In the genomic region with DNA sequence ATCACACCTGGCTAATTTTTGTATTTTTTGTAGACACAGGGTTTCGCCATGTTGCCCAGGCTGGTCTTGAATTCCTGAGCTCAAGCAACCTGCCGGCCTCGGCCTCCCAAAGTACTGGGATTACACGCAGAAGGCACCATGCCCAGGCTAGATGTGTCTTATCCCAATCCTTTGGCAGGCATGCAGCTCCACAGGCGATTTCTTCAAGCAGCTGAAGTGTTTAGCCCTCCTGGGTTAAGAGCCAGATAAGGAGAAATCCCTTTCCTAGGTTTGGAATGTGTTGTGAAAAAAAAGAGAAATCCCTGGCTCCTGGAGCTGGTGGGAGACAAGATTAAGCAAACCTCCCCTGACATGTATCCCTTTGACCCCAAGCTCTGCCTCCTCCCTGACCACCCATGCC, we compare ENCODE assay signal across 14 cellular contexts. TPM values are rescaled to one million over a fixed set of nuclear protein-coding genes. Genes with fewer than 3 reads are reported as not detected.
DNase-seq lines count a peak whose midpoint lies in the region; ATAC-seq, FAIRE-seq and TF ChIP-seq lines count a peak whose summit lies in the region.
"Had no signal": no experiment of that assay in that cellular context is flagged by ENCODE, and none has a peak within 500 bp of the region (broad histone marks: within the 10 kb centered on the region; RNA-seq: fewer than 3 reads in every experiment).

No MANE protein-coding gene starts in this region.

- intact Hi-C loops in activated naive CD4-positive, alpha-beta T cell treated with anti-CD3 and anti-CD28 coated beads for 36 hours (cut with micrococcal nuclease), result loop anchor here (10.0 kb wide), 1 partner anchor 458 kb away; the partner anchor contains the start of gene NUP85
- intact Hi-C loops in activated CD8-positive, alpha-beta T cell treated with anti-CD3 and anti-CD28 coated beads for 36 hours (cut with micrococcal nuclease), result loop anchor here (2.0 kb wide), 1 partner anchor 34 kb away; no protein-coding TSS in a partner anchor
- intact Hi-C loops in HepG2 (cut with micrococcal nuclease; ENCODE audit: unreplicated experiment) (no loop called here), stomach (cut with DNase I; ENCODE audit: low total_unique reads) (no loop called here)

- TF ChIP-seq RAD21 in HepG2 (CRISPR knock-in tag; IDR thresholded peaks at IDR 0.05), result no peak

- peaks cover 34% of the 10 kb centered on the region for H3K36me3 Mint-ChIP-seq in activated naive CD4-positive, alpha-beta T cell treated with anti-CD3 and anti-CD28 coated beads, Interleukin-2, amount 10 ng/mL, durations not matched to agents 7 days and 5 days
- peaks cover 10% of the 10 kb centered on the region for H3K36me3 Mint-ChIP-seq in activated naive CD4-positive, alpha-beta T cell treated with anti-CD3 and anti-CD28 coated beads for 36 hours (ENCODE audit: low read depth)
- peaks cover 22% of the 10 kb centered on the region for H3K36me3 Mint-ChIP-seq in activated CD8-positive, alpha-beta T cell treated with anti-CD3 and anti-CD28 coated beads for 36 hours (ENCODE audit: low read depth)

- no peak for ATAC-seq in activated CD8-positive, alpha-beta T cell treated with anti-CD3 and anti-CD28 coated beads for 36 hours
- no peak for ATAC-seq in HepG2
- ATAC-seq in GM18870 (IDR thresholded peaks at IDR 0.05; ENCODE audit: unreplicated experiment), result no peak
- no peak for ATAC-seq in HG03442 (IDR thresholded peaks at IDR 0.05; ENCODE audit: unreplicated experiment)

- no peaks in the 10 kb centered on the region for H3K27me3 Mint-ChIP-seq in activated naive CD4-positive, alpha-beta T cell treated with anti-CD3 and anti-CD28 coated beads, Interleukin-2, amount 10 ng/mL, durations not matched to agents 7 days and 5 days
- H3K27me3 Mint-ChIP-seq in activated naive CD4-positive, alpha-beta T cell treated with anti-CD3 and anti-CD28 coated beads for 36 hours (ENCODE audit: low read depth), result no peaks in the 10 kb centered on the region
- H3K27me3 Mint-ChIP-seq in activated CD8-positive, alpha-beta T cell treated with anti-CD3 and anti-CD28 coated beads for 36 hours, result no peaks in the 10 kb centered on the region

- H3K27ac ChIP-seq in HepG2 (ENCODE audit: extremely low read length, insufficient read depth, low read length), result no peak overlapping the region
- H3K27ac ChIP-seq in stomach, result peak overlapping the region in 3 of 5 donors; percentile 91 to 94 (median 92)
- H3K27ac ChIP-seq: vagina had no signal

- CTCF ChIA-PET in activated naive CD4-positive, alpha-beta T cell treated with anti-CD3 and anti-CD28 coated beads, Interleukin-2, amount 10 ng/mL, durations not matched to agents 7 days and 5 days (lab: Charles Lee), result interaction anchor here (0.9 to 4.0 kb wide), 16 partner anchors 9 to 215 kb away, joined by 3 to 56 read pairs (median 19); partner anchors contain the start of genes GRIN2C, NAT9 and RAB37
- CTCF ChIA-PET in activated naive CD4-positive, alpha-beta T cell treated with anti-CD3 and anti-CD28 coated beads for 36 hours (lab: Charles Lee), result interaction anchor here (1.7 to 4.3 kb wide), 12 partner anchors 9 to 215 kb away, joined by 6 to 59 read pairs (median 26); partner anchors contain the start of genes NAT9 and RAB37
- CTCF ChIA-PET in activated CD8-positive, alpha-beta T cell treated with anti-CD3 and anti-CD28 coated beads for 36 hours (lab: Charles Lee), result interaction anchor here (1.5 to 6.9 kb wide), 13 partner anchors 10 to 211 kb away, joined by 5 to 110 read pairs (median 36); partner anchors contain the start of genes GRIN2C, NAT9 and RAB37
- CTCF ChIA-PET in HepG2 (lab: Yijun Ruan, JAX; ENCODE audit: low intra/inter-chr PET ratio, low total read pairs), result interaction anchor here (4.0 to 9.0 kb wide), 2 partner anchors 26 to 35 kb away, joined by 103 to 219 read pairs; partner anchors contain the start of gene NAT9

- H3K4me2 ChIP-seq in HepG2 (ENCODE audit: low read depth, low read length), result peak overlapping the region; percentile 87

- no peaks in the 10 kb centered on the region for H4K20me1 ChIP-seq in HepG2 (ENCODE audit: insufficient read depth, low read length)

- DNase-seq in activated naive CD4-positive, alpha-beta T cell treated with anti-CD3 and anti-CD28 coated beads, Interleukin-2, amount 10 ng/mL, durations not matched to agents 7 days and 5 days, result no peak
- DNase-seq in activated naive CD4-positive, alpha-beta T cell treated with anti-CD3 and anti-CD28 coated beads for 36 hours, result no peak
- no peak for DNase-seq in activated CD8-positive, alpha-beta T cell treated with anti-CD3 and anti-CD28 coated beads for 36 hours
- DNase-seq in HepG2 (ENCODE audit: low spot score), result no peak
- no peak for DNase-seq in stomach
- no peak for DNase-seq in ACHN
- DNase-seq: activated gamma-delta T cell, HFFc6, NCI-H1694 treated with DMSO at 0.1 percent for 48 hours, SHP77 treated with DMSO at 0.1 percent for 48 hours had no signal

- H3K4me1 Mint-ChIP-seq in activated naive CD4-positive, alpha-beta T cell treated with anti-CD3 and anti-CD28 coated beads, Interleukin-2, amount 10 ng/mL, durations not matched to agents 7 days and 5 days, result peaks cover 65% of the 10 kb centered on the region
- H3K4me1 Mint-ChIP-seq in activated naive CD4-positive, alpha-beta T cell treated with anti-CD3 and anti-CD28 coated beads for 36 hours (ENCODE audit: low read depth), result peaks cover 55% of the 10 kb centered on the region
- peaks cover 51% of the 10 kb centered on the region for H3K4me1 Mint-ChIP-seq in activated CD8-positive, alpha-beta T cell treated with anti-CD3 and anti-CD28 coated beads for 36 hours (ENCODE audit: low read depth)

- no peak for TF ChIP-seq CTCF in activated CD8-positive, alpha-beta T cell treated with anti-CD3 and anti-CD28 coated beads for 36 hours (IDR thresholded peaks at IDR 0.05)
- TF ChIP-seq CTCF in HepG2 (CRISPR knock-in tag; IDR thresholded peaks at IDR 0.05) (no peak), stomach (IDR thresholded peaks at IDR 0.05) (no peak)

- WGBS in HepG2 (ENCODE audit: low lambda C conversion rate), result 17% methylated on average over 5 of the region's 5 CpGs
- WGBS in stomach, 5 donors, result 65 to 81% (median 67%) methylated on average over 5 of the region's 5 CpGs

- peak overlapping the region; percentile 15 for H3K4me3 Mint-ChIP-seq in activated naive CD4-positive, alpha-beta T cell treated with anti-CD3 and anti-CD28 coated beads, Interleukin-2, amount 10 ng/mL, durations not matched to agents 7 days and 5 days
- no peak overlapping the region for H3K4me3 Mint-ChIP-seq in activated naive CD4-positive, alpha-beta T cell treated with anti-CD3 and anti-CD28 coated beads for 36 hours
- no peak overlapping the region for H3K4me3 Mint-ChIP-seq in activated CD8-positive, alpha-beta T cell treated with anti-CD3 and anti-CD28 coated beads for 36 hours

- H3K27me3 ChIP-seq in HepG2 (ENCODE audit: control insufficient read depth in 1 of 2, insufficient read depth in 2 of 2, low read length in 2 of 2) (peaks cover 0 to 15% of the 10 kb centered on the region in 2 experiments; a peak in 2 of 5 replicates), stomach (peaks cover 0 to 9% (median 0%) of the 10 kb centered on the region in 3 donors)
- H3K27me3 ChIP-seq: vagina had no signal

- BruUV-seq in HepG2 (replicated peaks; lab: Mats Ljungman, UMichigan), result no TSS peak

- in situ Hi-C loops in HepG2 (cut with HindIII; ENCODE audit: extremely low pct_ligation_motif_present, low pct_unique_long_range_greater_than_20kb), result loop anchor here (5.0 kb wide), 1 partner anchor 36 kb away; no protein-coding TSS in a partner anchor
- in situ Hi-C loops in ACHN (cut with HindIII; ENCODE audit: low pct_ligation_motif_present, low pct_unique_long_range_greater_than_20kb, low sequenced_read_pairs), result no loop called here

- peaks cover 30% of the 10 kb centered on the region for H3K79me2 ChIP-seq in HepG2 (ENCODE audit: insufficient read depth, low read length)

- peaks cover 59% of the 10 kb centered on the region for H3K4me1 ChIP-seq in HepG2 (ENCODE audit: insufficient read depth, low read length)
- peaks cover 30 to 85% (median 76%) of the 10 kb centered on the region in 4 donors for H3K4me1 ChIP-seq in stomach

- H3K9me3 Mint-ChIP-seq in activated naive CD4-positive, alpha-beta T cell treated with anti-CD3 and anti-CD28 coated beads, Interleukin-2, amount 10 ng/mL, durations not matched to agents 7 days and 5 days, result no peaks in the 10 kb centered on the region
- H3K9me3 Mint-ChIP-seq in activated naive CD4-positive, alpha-beta T cell treated with anti-CD3 and anti-CD28 coated beads for 36 hours, result no peaks in the 10 kb centered on the region
- H3K9me3 Mint-ChIP-seq in activated CD8-positive, alpha-beta T cell treated with anti-CD3 and anti-CD28 coated beads for 36 hours, result peaks cover 7% of the 10 kb centered on the region
- H3K9me3 Mint-ChIP-seq: HFFc6 had no signal

- no peaks in the 10 kb centered on the region; a peak in 1 of 5 replicates for H3K36me3 ChIP-seq in HepG2 (replicated peaks in 1 of 2; ENCODE audit: control insufficient read depth in 1 of 2, insufficient read depth in 2 of 2, low read length in 2 of 2)
- H3K36me3 ChIP-seq in stomach, result no peaks in the 10 kb centered on the region
- H3K36me3 ChIP-seq: vagina had no signal

- peak overlapping the region; percentile 84 for H3K27ac Mint-ChIP-seq in activated naive CD4-positive, alpha-beta T cell treated with anti-CD3 and anti-CD28 coated beads, Interleukin-2, amount 10 ng/mL, durations not matched to agents 7 days and 5 days
- no peak overlapping the region for H3K27ac Mint-ChIP-seq in activated naive CD4-positive, alpha-beta T cell treated with anti-CD3 and anti-CD28 coated beads for 36 hours
- H3K27ac Mint-ChIP-seq in activated CD8-positive, alpha-beta T cell treated with anti-CD3 and anti-CD28 coated beads for 36 hours, result peak overlapping the region; percentile 77
- H3K27ac Mint-ChIP-seq: HFFc6 had no signal

- no peak overlapping the region for H2AFZ ChIP-seq in HepG2 (ENCODE audit: low read length)

- POLR2A ChIA-PET in activated CD8-positive, alpha-beta T cell treated with anti-CD3 and anti-CD28 coated beads for 36 hours (lab: Charles Lee), result interaction anchor here (0.6 to 5.5 kb wide), 10 partner anchors 9 to 127 kb away, joined by 3 to 35 read pairs (median 4); partner anchors contain the start of genes FDXR, NAT9 and RAB37
- POLR2A ChIA-PET in HepG2 (lab: Yijun Ruan, JAX), result interaction anchor here (2.9 to 21.5 kb wide), 4 partner anchors 9 to 127 kb away, joined by 7 to 1459 read pairs (median 46); partner anchors contain the start of genes FDXR, NAT9 and RAB37

- H3K9me3 ChIP-seq in HepG2 (ENCODE audit: low read length) (no peaks in the 10 kb centered on the region), stomach (no peaks in the 10 kb centered on the region)
- H3K9me3 ChIP-seq: vagina had no signal

- peak overlapping the region; percentile 16; the same call in 1 of the 2 replicates for H3K9ac ChIP-seq in HepG2 (ENCODE audit: insufficient read depth, low read depth, low read length)

- TF ChIP-seq POLR2A in HepG2 (IDR thresholded peaks at IDR 0.05; ENCODE audit: insufficient read depth in 1 of 2, low read depth in 2 of 2, low read length in 2 of 2), result no peak
- TF ChIP-seq POLR2A in stomach (IDR thresholded peaks at IDR 0.05), result no peak

- H3K4me3 ChIP-seq in HepG2 (replicated peaks in 1 of 3; ENCODE audit: insufficient read depth in 1 of 3, low read depth in 2 of 3, low read length in 3 of 3), result peak overlapping the region in 2 of 3 experiments; percentile 6 to 99; a peak in 3 of 6 replicates
- H3K4me3 ChIP-seq in stomach, result no peak overlapping the region
- H3K4me3 ChIP-seq: vagina had no signal

- no peak for FAIRE-seq in HepG2 (lab: Jason Lieb, UNC)

- TF ChIP-seq EP300 in HepG2 (IDR thresholded peaks at IDR 0.05; ENCODE audit: low read depth in 2 of 2, low read length in 2 of 2) (no peak), HepG2 (CRISPR knock-in tag; IDR thresholded peaks at IDR 0.05; ENCODE audit: borderline replicate concordance) (no peak), stomach (IDR thresholded peaks at IDR 0.05) (no peak)

RNA-seq across cellular contexts. Expression of gene NHERF1, which starts 2.1 kb away (rescaled TPM):
- total RNA-seq in activated naive CD4-positive, alpha-beta T cell treated with anti-CD3 and anti-CD28 coated beads for 36 hours, result 10 to 100 TPM; 70.8 to 77.6 TPM
- total RNA-seq in activated CD8-positive, alpha-beta T cell treated with anti-CD3 and anti-CD28 coated beads for 36 hours, result 100 to 1,000 TPM; 143 to 150 TPM
- total RNA-seq in HepG2 (2016; rRNA removed; fragmentation: Illumina TruSeq; extraction: Trizol) (138 and 169 TPM in 2 replicates), stomach (100 to 1,000 TPM in 2 of 5 donors, 10 to 100 TPM in 3; 14.9 to 152 (median 81.0) TPM)
- total RNA-seq in HepG2 (2016; cell fraction: cytosol; rRNA removed; fragmentation: Illumina TruSeq; extraction: Trizol; ENCODE audit: low read depth), result 27.0 and 28.2 TPM in 2 replicates
- 118 and 171 TPM in 2 replicates for total RNA-seq in HepG2 (2016; cell fraction: insoluble cytoplasmic fraction; rRNA removed; fragmentation: Illumina TruSeq; extraction: Trizol)
- total RNA-seq in HepG2 (2016; cell fraction: membrane; rRNA removed; fragmentation: Illumina TruSeq; extraction: Trizol), result 64.4 and 79.9 TPM in 2 replicates
- 75.3 and 85.2 TPM in 2 replicates for total RNA-seq in HepG2 (2016; cell fraction: nucleus; rRNA removed; fragmentation: Illumina TruSeq; extraction: Trizol)
- polyA plus RNA-seq in HepG2 (2011; rRNA removed) (266 and 269 TPM in 2 replicates), stomach (10 to 100 TPM; 76.8 to 92.5 (median 83.7) TPM)
- polyA plus RNA-seq in HepG2 (2011; cell fraction: cytosol; rRNA removed), result 232 and 243 TPM in 2 replicates
- polyA plus RNA-seq in HepG2 (2011; cell fraction: nucleus; rRNA removed), result 152 and 164 TPM in 2 replicates
- 209 and 226 TPM in 2 replicates for polyA plus RNA-seq in HepG2 (2012)
- 52.4 and 55.7 TPM in 2 replicates for polyA plus RNA-seq in HepG2 (2016; cell fraction: cytosol; fragmentation: Illumina TruSeq; extraction: Trizol; ENCODE audit: low read depth)
- polyA plus RNA-seq in HepG2 (2016; cell fraction: insoluble cytoplasmic fraction; fragmentation: Illumina TruSeq; extraction: Trizol; ENCODE audit: low read depth), result 275 and 359 TPM in 2 replicates
- polyA plus RNA-seq in HepG2 (2016; cell fraction: membrane; fragmentation: Illumina TruSeq; extraction: Trizol; ENCODE audit: low read depth), result 109 and 126 TPM in 2 replicates
- polyA plus RNA-seq in HepG2 (2016; cell fraction: nucleus; fragmentation: Illumina TruSeq; extraction: Trizol; ENCODE audit: insufficient read depth, low read depth), result 248 and 253 TPM in 2 replicates
- 92.0 and 295 TPM in 2 replicates for polyA minus RNA-seq in HepG2 (2011; rRNA and poly(A)+ RNA removed; ENCODE audit: low replicate concordance)
- 130 and 139 TPM in 2 replicates for polyA minus RNA-seq in HepG2 (2011; cell fraction: cytosol; rRNA and poly(A)+ RNA removed)
- 62.8 and 68.1 TPM in 2 replicates for polyA minus RNA-seq in HepG2 (2011; cell fraction: nucleus; rRNA and poly(A)+ RNA removed)

RNA-seq across cellular contexts. Expression of gene RAB37, which starts 9.3 kb away (rescaled TPM):
- total RNA-seq in activated naive CD4-positive, alpha-beta T cell treated with anti-CD3 and anti-CD28 coated beads for 36 hours, result 1 to 10 TPM; 2.1 to 2.3 TPM
- total RNA-seq in activated CD8-positive, alpha-beta T cell treated with anti-CD3 and anti-CD28 coated beads for 36 hours, result 1 to 10 TPM; 6.6 to 6.7 TPM
- 0.91 and 1.1 TPM in 2 replicates for total RNA-seq in HepG2 (2016; rRNA removed; fragmentation: Illumina TruSeq; extraction: Trizol)
- 0.30 TPM in 1 of 2 replicates, not detected in the other for total RNA-seq in HepG2 (2016; cell fraction: cytosol; rRNA removed; fragmentation: Illumina TruSeq; extraction: Trizol; ENCODE audit: low read depth)
- 0.73 and 1.0 TPM in 2 replicates for total RNA-seq in HepG2 (2016; cell fraction: insoluble cytoplasmic fraction; rRNA removed; fragmentation: Illumina TruSeq; extraction: Trizol)
- 0.83 and 0.93 TPM in 2 replicates for total RNA-seq in HepG2 (2016; cell fraction: membrane; rRNA removed; fragmentation: Illumina TruSeq; extraction: Trizol)
- 0.96 and 1.3 TPM in 2 replicates for total RNA-seq in HepG2 (2016; cell fraction: nucleus; rRNA removed; fragmentation: Illumina TruSeq; extraction: Trizol)
- polyA plus RNA-seq in HepG2 (2011; rRNA removed), result 3.7 and 4.7 TPM in 2 replicates
- polyA plus RNA-seq in HepG2 (2011; cell fraction: cytosol; rRNA removed), result 2.1 and 2.8 TPM in 2 replicates
- polyA plus RNA-seq in HepG2 (2011; cell fraction: nucleus; rRNA removed), result 7.0 and 8.4 TPM in 2 replicates
- polyA plus RNA-seq in HepG2 (2012), result 1.8 and 2.4 TPM in 2 replicates
- polyA plus RNA-seq in HepG2 (2016; cell fraction: cytosol; fragmentation: Illumina TruSeq; extraction: Trizol; ENCODE audit: low read depth), result 0.18 and 0.22 TPM in 2 replicates
- polyA plus RNA-seq in HepG2 (2016; cell fraction: insoluble cytoplasmic fraction; fragmentation: Illumina TruSeq; extraction: Trizol; ENCODE audit: low read depth), result 0.83 and 0.93 TPM in 2 replicates
- polyA plus RNA-seq in HepG2 (2016; cell fraction: membrane; fragmentation: Illumina TruSeq; extraction: Trizol; ENCODE audit: low read depth), result 0.48 and 0.49 TPM in 2 replicates
- 2.4 and 2.8 TPM in 2 replicates for polyA plus RNA-seq in HepG2 (2016; cell fraction: nucleus; fragmentation: Illumina TruSeq; extraction: Trizol; ENCODE audit: insufficient read depth, low read depth)
- 2.2 TPM in 1 of 2 replicates, not detected in the other for polyA minus RNA-seq in HepG2 (2011; rRNA and poly(A)+ RNA removed; ENCODE audit: low replicate concordance)
- 0.70 and 2.0 TPM in 2 replicates for polyA minus RNA-seq in HepG2 (2011; cell fraction: cytosol; rRNA and poly(A)+ RNA removed)
- polyA minus RNA-seq in HepG2 (2011; cell fraction: nucleus; rRNA and poly(A)+ RNA removed), result 1.4 and 1.7 TPM in 2 replicates
- total RNA-seq in stomach, result 1 to 10 TPM in 2 of 5 donors, not detected in 3; 2.0 to 8.7 TPM
- 10 to 100 TPM in 1 of 3 donors, 1 to 10 TPM in 2; 2.0 to 42.9 (median 5.3) TPM for polyA plus RNA-seq in stomach
- total RNA-seq: Daoy had no signal

RNA-seq across cellular contexts. Expression of gene NAT9, which starts 29.8 kb away (rescaled TPM):
- 10 to 100 TPM; 42.1 to 43.9 TPM for total RNA-seq in activated naive CD4-positive, alpha-beta T cell treated with anti-CD3 and anti-CD28 coated beads for 36 hours
- total RNA-seq in activated CD8-positive, alpha-beta T cell treated with anti-CD3 and anti-CD28 coated beads for 36 hours, result 10 to 100 TPM; 35.5 to 42.4 TPM
- total RNA-seq in HepG2 (2016; rRNA removed; fragmentation: Illumina TruSeq; extraction: Trizol) (37.6 and 44.2 TPM in 2 replicates), stomach (10 to 100 TPM; 15.8 to 33.5 (median 24.0) TPM)
- 16.5 and 18.6 TPM in 2 replicates for total RNA-seq in HepG2 (2016; cell fraction: cytosol; rRNA removed; fragmentation: Illumina TruSeq; extraction: Trizol; ENCODE audit: low read depth)
- 38.7 and 44.6 TPM in 2 replicates for total RNA-seq in HepG2 (2016; cell fraction: insoluble cytoplasmic fraction; rRNA removed; fragmentation: Illumina TruSeq; extraction: Trizol)
- total RNA-seq in HepG2 (2016; cell fraction: membrane; rRNA removed; fragmentation: Illumina TruSeq; extraction: Trizol), result 25.6 and 29.9 TPM in 2 replicates
- 44.5 and 46.0 TPM in 2 replicates for total RNA-seq in HepG2 (2016; cell fraction: nucleus; rRNA removed; fragmentation: Illumina TruSeq; extraction: Trizol)
- polyA plus RNA-seq in HepG2 (2011; rRNA removed) (39.7 and 49.8 TPM in 2 replicates), stomach (10 to 100 TPM; 14.5 to 29.7 (median 19.7) TPM)
- polyA plus RNA-seq in HepG2 (2011; cell fraction: cytosol; rRNA removed), result 37.1 and 45.5 TPM in 2 replicates
- 152 and 183 TPM in 2 replicates for polyA plus RNA-seq in HepG2 (2011; cell fraction: nucleus; rRNA removed)
- polyA plus RNA-seq in HepG2 (2012), result 37.3 and 50.6 TPM in 2 replicates
- 8.7 and 8.9 TPM in 2 replicates for polyA plus RNA-seq in HepG2 (2016; cell fraction: cytosol; fragmentation: Illumina TruSeq; extraction: Trizol; ENCODE audit: low read depth)
- polyA plus RNA-seq in HepG2 (2016; cell fraction: insoluble cytoplasmic fraction; fragmentation: Illumina TruSeq; extraction: Trizol; ENCODE audit: low read depth), result 35.3 and 35.8 TPM in 2 replicates
- polyA plus RNA-seq in HepG2 (2016; cell fraction: membrane; fragmentation: Illumina TruSeq; extraction: Trizol; ENCODE audit: low read depth), result 17.6 and 19.9 TPM in 2 replicates
- 74.0 and 80.9 TPM in 2 replicates for polyA plus RNA-seq in HepG2 (2016; cell fraction: nucleus; fragmentation: Illumina TruSeq; extraction: Trizol; ENCODE audit: insufficient read depth, low read depth)
- 32.3 and 53.7 TPM in 2 replicates for polyA minus RNA-seq in HepG2 (2011; rRNA and poly(A)+ RNA removed; ENCODE audit: low replicate concordance)
- polyA minus RNA-seq in HepG2 (2011; cell fraction: cytosol; rRNA and poly(A)+ RNA removed), result 12.7 and 14.7 TPM in 2 replicates
- 56.3 and 64.3 TPM in 2 replicates for polyA minus RNA-seq in HepG2 (2011; cell fraction: nucleus; rRNA and poly(A)+ RNA removed)

RNA-seq across cellular contexts. Expression of gene CD300LF, which starts 33.7 kb away (rescaled TPM):
- not detected for total RNA-seq in activated naive CD4-positive, alpha-beta T cell treated with anti-CD3 and anti-CD28 coated beads for 36 hours
- total RNA-seq in activated CD8-positive, alpha-beta T cell treated with anti-CD3 and anti-CD28 coated beads for 36 hours, result not detected
- total RNA-seq in HepG2 (2016; rRNA removed; fragmentation: Illumina TruSeq; extraction: Trizol), result not detected in 2 replicates
- not detected in 2 replicates for total RNA-seq in HepG2 (2016; cell fraction: cytosol; rRNA removed; fragmentation: Illumina TruSeq; extraction: Trizol; ENCODE audit: low read depth)
- total RNA-seq in HepG2 (2016; cell fraction: insoluble cytoplasmic fraction; rRNA removed; fragmentation: Illumina TruSeq; extraction: Trizol), result not detected in 2 replicates
- total RNA-seq in HepG2 (2016; cell fraction: membrane; rRNA removed; fragmentation: Illumina TruSeq; extraction: Trizol), result not detected in 2 replicates
- not detected in 2 replicates for total RNA-seq in HepG2 (2016; cell fraction: nucleus; rRNA removed; fragmentation: Illumina TruSeq; extraction: Trizol)
- polyA plus RNA-seq in HepG2 (2011; rRNA removed), result not detected in 2 replicates
- polyA plus RNA-seq in HepG2 (2011; cell fraction: cytosol; rRNA removed), result not detected in 2 replicates
- not detected in 2 replicates for polyA plus RNA-seq in HepG2 (2011; cell fraction: nucleus; rRNA removed)
- polyA plus RNA-seq in HepG2 (2012), result not detected in 2 replicates
- not detected in 2 replicates for polyA plus RNA-seq in HepG2 (2016; cell fraction: cytosol; fragmentation: Illumina TruSeq; extraction: Trizol; ENCODE audit: low read depth)
- not detected in 2 replicates for polyA plus RNA-seq in HepG2 (2016; cell fraction: insoluble cytoplasmic fraction; fragmentation: Illumina TruSeq; extraction: Trizol; ENCODE audit: low read depth)
- not detected in 2 replicates for polyA plus RNA-seq in HepG2 (2016; cell fraction: membrane; fragmentation: Illumina TruSeq; extraction: Trizol; ENCODE audit: low read depth)
- polyA plus RNA-seq in HepG2 (2016; cell fraction: nucleus; fragmentation: Illumina TruSeq; extraction: Trizol; ENCODE audit: insufficient read depth, low read depth), result not detected in 2 replicates
- polyA minus RNA-seq in HepG2 (2011; rRNA and poly(A)+ RNA removed; ENCODE audit: low replicate concordance), result not detected in 2 replicates
- polyA minus RNA-seq in HepG2 (2011; cell fraction: cytosol; rRNA and poly(A)+ RNA removed), result not detected in 2 replicates
- polyA minus RNA-seq in HepG2 (2011; cell fraction: nucleus; rRNA and poly(A)+ RNA removed), result not detected in 2 replicates
- 1 to 10 TPM in 1 of 5 donors, not detected in 4; 3.9 TPM for total RNA-seq in stomach
- under 1 TPM in 2 of 3 donors, not detected in 1; 0.75 to 0.95 TPM for polyA plus RNA-seq in stomach
- total RNA-seq: Daoy, HFFc6 had no signal

Comparison
In these comparisons a context has a peak if more than half of its experiments do, and no peak if none do; other contexts are left out.
1. H3K4me3 ChIP-seq: peak in HepG2 (2 of 3); none in stomach (0 of 4).
2. intact Hi-C loops: an anchor here in activated naive CD4-positive, alpha-beta T cell treated with anti-CD3 and anti-CD28 coated beads for 36 hours (10.0 kb wide) and activated CD8-positive, alpha-beta T cell treated with anti-CD3 and anti-CD28 coated beads for 36 hours (2.0 kb wide); none called in HepG2 and stomach.